Comparison of ENCODE assay signal across 12 cellular contexts in the genomic region with DNA sequence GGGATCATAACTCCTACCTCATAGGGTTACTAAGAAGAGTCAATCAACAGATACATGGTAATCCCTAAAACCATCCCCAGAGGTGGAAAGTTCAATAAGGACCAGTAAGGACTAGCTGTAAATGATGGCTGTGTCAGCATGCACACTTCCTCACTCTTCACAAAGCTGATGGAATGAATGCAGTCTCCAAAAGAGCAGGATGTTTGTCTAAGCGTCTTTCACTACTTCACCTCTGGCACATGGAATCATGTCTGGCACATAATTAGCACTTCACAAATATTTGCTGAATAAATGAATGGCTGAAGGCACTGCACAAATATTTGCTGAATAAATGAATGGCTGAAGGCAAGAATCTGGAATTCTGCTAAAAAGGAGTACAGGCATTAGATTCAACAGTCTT.
A peak's percentile ranks its signal among the peaks of the same experiment; 100 is the strongest.
DNase-seq lines count a peak whose midpoint lies in the region; ATAC-seq and TF ChIP-seq lines count a peak whose summit lies in the region.
"Had no signal": no experiment of that assay in that cellular context is flagged by ENCODE, and none has a peak within 500 bp of the region (broad histone marks: within the 10 kb centered on the region; RNA-seq: fewer than 3 reads in every experiment).

No MANE protein-coding gene starts in this region.

- peak overlapping the region; percentile 55 for H3K27ac Mint-ChIP-seq in CD8-positive, alpha-beta T cell
- H3K27ac Mint-ChIP-seq in mesothelial cell of epicardium (peak overlapping the region; percentile 26), progenitor cell of endocrine pancreas (no peak overlapping the region)
- H3K27ac Mint-ChIP-seq: activated naive CD8-positive, alpha-beta T cell; stimulated activated memory B cell treated with anti-CD40 and anti-IgM and Interleukin-4, amounts not matched to agents 10 μg/mL and 1 μg/mL and 100 μg/mL, for 72 hours had no signal

- H3K4me3 Mint-ChIP-seq in CD8-positive, alpha-beta T cell: no peak overlapping the region
- H3K4me3 Mint-ChIP-seq in mesothelial cell of epicardium: no peak overlapping the region
- no peak overlapping the region for H3K4me3 Mint-ChIP-seq in progenitor cell of endocrine pancreas (ENCODE audit: low read depth)
- H3K4me3 Mint-ChIP-seq: activated naive CD8-positive, alpha-beta T cell; stimulated activated memory B cell treated with anti-CD40 and anti-IgM and Interleukin-4, amounts not matched to agents 10 μg/mL and 1 μg/mL and 100 μg/mL, for 72 hours had no signal

- CTCF ChIA-PET in CD8-positive, alpha-beta T cell (lab: Charles Lee): no interaction called here

- no peaks in the 10 kb centered on the region for H3K27me3 ChIP-seq in CD8-positive, alpha-beta T cell (ENCODE audit: insufficient read depth, low read length)
- H3K27me3 ChIP-seq: sigmoid colon had no signal

- intact Hi-C loops in CD8-positive, alpha-beta T cell (cut with DNase I, micrococcal nuclease): no loop called here

- peaks cover 42% of the 10 kb centered on the region for H3K36me3 Mint-ChIP-seq in CD8-positive, alpha-beta T cell
- H3K36me3 Mint-ChIP-seq in mesothelial cell of epicardium: no peaks in the 10 kb centered on the region
- H3K36me3 Mint-ChIP-seq in progenitor cell of endocrine pancreas (ENCODE audit: insufficient read depth): peaks cover 1% of the 10 kb centered on the region

- H3K36me3 ChIP-seq in CD8-positive, alpha-beta T cell (ENCODE audit: insufficient read depth, low read length): no peaks in the 10 kb centered on the region

- in situ Hi-C loops in G401 (cut with HindIII; ENCODE audit: low sequenced_read_pairs): no loop called here

- no peak overlapping the region for H3K4me3 ChIP-seq in CD8-positive, alpha-beta T cell (ENCODE audit: low read depth, low read length)
- H3K4me3 ChIP-seq: sigmoid colon had no signal

- TF ChIP-seq CTCF in C4-2B (conservative IDR thresholded peaks at IDR 0.05) (no peak), mesothelial cell of epicardium (IDR thresholded peaks at IDR 0.05; ENCODE audit: unreplicated experiment) (no peak), progenitor cell of endocrine pancreas (IDR thresholded peaks at IDR 0.05; ENCODE audit: unreplicated experiment) (no peak)
- TF ChIP-seq CTCF in CD8-positive, alpha-beta T cell (IDR thresholded peaks at IDR 0.05): no peak

- H3K9me3 ChIP-seq in CD8-positive, alpha-beta T cell (ENCODE audit: low read length): no peaks in the 10 kb centered on the region
- H3K9me3 ChIP-seq: sigmoid colon had no signal

- ATAC-seq in CD8-positive, alpha-beta T cell: no peak
- ATAC-seq: stimulated activated memory B cell treated with anti-CD40 and anti-IgM and Interleukin-4, amounts not matched to agents 10 μg/mL and 1 μg/mL and 100 μg/mL, for 72 hours had no signal

- POLR2A ChIA-PET in CD8-positive, alpha-beta T cell (lab: Charles Lee): no interaction called here

- no peaks in the 10 kb centered on the region for H3K9me3 Mint-ChIP-seq in CD8-positive, alpha-beta T cell
- H3K9me3 Mint-ChIP-seq in mesothelial cell of epicardium (no peaks in the 10 kb centered on the region), progenitor cell of endocrine pancreas (ENCODE audit: low read depth) (no peaks in the 10 kb centered on the region)
- H3K9me3 Mint-ChIP-seq: stimulated activated memory B cell treated with anti-CD40 and anti-IgM and Interleukin-4, amounts not matched to agents 10 μg/mL and 1 μg/mL and 100 μg/mL, for 72 hours had no signal

- H3K27ac ChIP-seq in C4-2B: peak overlapping the region; percentile 56
- H3K27ac ChIP-seq in CD8-positive, alpha-beta T cell (ENCODE audit: low read depth, low read length): no peak overlapping the region

- DNase-seq in CD8-positive, alpha-beta T cell: no peak
- peak; percentile 16 for DNase-seq in NCI-H774 (lab: John Stamatoyannopoulos, UW)
- no peak for DNase-seq in mesothelial cell of epicardium (ENCODE audit: low spot score in 2 of 2, unreplicated experiment in 2 of 2)
- no peak for DNase-seq in NCI-H510A (lab: John Stamatoyannopoulos, UW)
- no peak for DNase-seq in progenitor cell of endocrine pancreas (ENCODE audit: low spot score, unreplicated experiment)
- no peak for DNase-seq in G401 (ENCODE audit: low spot score)
- DNase-seq: AML-193, Calu3, sigmoid colon had no signal

- H3K27me3 Mint-ChIP-seq in CD8-positive, alpha-beta T cell (ENCODE audit: low read depth): no peaks in the 10 kb centered on the region
- H3K27me3 Mint-ChIP-seq in mesothelial cell of epicardium (ENCODE audit: low read depth) (peaks cover 3% of the 10 kb centered on the region), progenitor cell of endocrine pancreas (peaks cover 2% of the 10 kb centered on the region)
- H3K27me3 Mint-ChIP-seq: activated naive CD8-positive, alpha-beta T cell; stimulated activated memory B cell treated with anti-CD40 and anti-IgM and Interleukin-4, amounts not matched to agents 10 μg/mL and 1 μg/mL and 100 μg/mL, for 72 hours had no signal

- H3K4me1 Mint-ChIP-seq in CD8-positive, alpha-beta T cell (ENCODE audit: low read depth): no peaks in the 10 kb centered on the region
- H3K4me1 Mint-ChIP-seq in mesothelial cell of epicardium (peaks cover 49% of the 10 kb centered on the region), progenitor cell of endocrine pancreas (ENCODE audit: low read depth) (peaks cover 21% of the 10 kb centered on the region)
- H3K4me1 Mint-ChIP-seq: stimulated activated memory B cell treated with anti-CD40 and anti-IgM and Interleukin-4, amounts not matched to agents 10 μg/mL and 1 μg/mL and 100 μg/mL, for 72 hours had no signal

- no peaks in the 10 kb centered on the region for H3K4me1 ChIP-seq in CD8-positive, alpha-beta T cell (ENCODE audit: insufficient read depth, low read length)
- H3K4me1 ChIP-seq: sigmoid colon had no signal
